28 cellular contexts compared by ENCODE assay signal in genomic region chr10:83357004-83357403, GRCh38.
DNase-seq lines count a peak whose midpoint lies in the region; ATAC-seq and TF ChIP-seq lines count a peak whose summit lies in the region.
"Had no signal": no experiment of that assay in that cellular context is flagged by ENCODE, and none has a peak within 500 bp of the region (broad histone marks: within the 10 kb centered on the region; RNA-seq: fewer than 3 reads in every experiment).

No MANE protein-coding gene starts in this region.

- peak; percentile 41 for DNase-seq in OCI-M1 (lab: John Stamatoyannopoulos, UW)
- no peak for DNase-seq in T-helper 2 cell
- DNase-seq: 8988T; ACHN; AML-193; BE2C; C1 segment of cervical spinal cord; Caco-2; Calu3; CD4-positive, alpha-beta memory T cell; CD4-positive, alpha-beta T cell; CD4-positive, CD25-positive, alpha-beta regulatory T cell; CD8-positive, alpha-beta memory T cell; CD8-positive, alpha-beta T cell; COR-L47; DMS 273 treated with DMSO at 0.1 percent for 48 hours; DMS153; DMS79; DMS79 treated with DMSO at 0.1 percent for 48 hours; DND-41; EL had no signal

- no peak overlapping the region for H3K27ac ChIP-seq in HEK293 (ENCODE audit: extremely low read depth, low read depth, low read length)
- H3K27ac ChIP-seq: 22Rv1; A549; BLaER1; BLaER1 treated with 17β-estradiol and CSF1 and Interleukin-3, amounts not matched to agents 10 nM and 100 nM; C4-2B had no signal

- H3K36me3 ChIP-seq in HEK293 (ENCODE audit: control insufficient read depth in 2 of 2, insufficient read depth in 1 of 2, low read length in 2 of 2) = no peaks in the 10 kb centered on the region
- H3K36me3 ChIP-seq: BE2C; BLaER1; BLaER1 treated with 17β-estradiol and CSF1 and Interleukin-3, amounts not matched to agents 10 nM and 100 nM had no signal

- no peak for TF ChIP-seq CTCF in HEK293 (tag by site-specific recombination; IDR thresholded peaks at IDR 0.05)

- ATAC-seq in esophagus mucosa = no peak
- ATAC-seq: A549; CD8-positive, alpha-beta T cell had no signal

- POLR2A ChIA-PET in HEK293 (lab: Yijun Ruan, JAX) = no interaction called here

- H3K9me3 ChIP-seq in HEK293 (ENCODE audit: control insufficient read depth, insufficient read depth, low read depth, low read length) = no peaks in the 10 kb centered on the region
- H3K9me3 ChIP-seq: A549, BE2C, Caco-2 had no signal

- CTCF ChIA-PET in HEK293 (lab: Yijun Ruan, JAX) = no interaction called here

- H3K4me1 ChIP-seq in HEK293 (ENCODE audit: control insufficient read depth, insufficient read depth, low read length) = no peaks in the 10 kb centered on the region
- H3K4me1 ChIP-seq: A549, BE2C, BLaER1, Caco-2 had no signal

- no peak overlapping the region for H3K4me3 ChIP-seq in HEK293 (ENCODE audit: low read depth, low read length)
- H3K4me3 ChIP-seq: A549; BLaER1; BLaER1 treated with 17β-estradiol and CSF1 and Interleukin-3, amounts not matched to agents 10 nM and 100 nM had no signal

TF ChIP-seq in HEK293, 187 proteins besides CTCF, POLR2A, EP300 and RAD21:
- TF ChIP-seq ZNF558 (tag by site-specific recombination; IDR thresholded peaks at IDR 0.05) = peak; percentile 97
- no peak for TF ChIP-seq ZNF18 (tag by site-specific recombination; IDR thresholded peaks at IDR 0.05)
